20 cellular contexts compared by ENCODE assay signal in the genomic region with DNA sequence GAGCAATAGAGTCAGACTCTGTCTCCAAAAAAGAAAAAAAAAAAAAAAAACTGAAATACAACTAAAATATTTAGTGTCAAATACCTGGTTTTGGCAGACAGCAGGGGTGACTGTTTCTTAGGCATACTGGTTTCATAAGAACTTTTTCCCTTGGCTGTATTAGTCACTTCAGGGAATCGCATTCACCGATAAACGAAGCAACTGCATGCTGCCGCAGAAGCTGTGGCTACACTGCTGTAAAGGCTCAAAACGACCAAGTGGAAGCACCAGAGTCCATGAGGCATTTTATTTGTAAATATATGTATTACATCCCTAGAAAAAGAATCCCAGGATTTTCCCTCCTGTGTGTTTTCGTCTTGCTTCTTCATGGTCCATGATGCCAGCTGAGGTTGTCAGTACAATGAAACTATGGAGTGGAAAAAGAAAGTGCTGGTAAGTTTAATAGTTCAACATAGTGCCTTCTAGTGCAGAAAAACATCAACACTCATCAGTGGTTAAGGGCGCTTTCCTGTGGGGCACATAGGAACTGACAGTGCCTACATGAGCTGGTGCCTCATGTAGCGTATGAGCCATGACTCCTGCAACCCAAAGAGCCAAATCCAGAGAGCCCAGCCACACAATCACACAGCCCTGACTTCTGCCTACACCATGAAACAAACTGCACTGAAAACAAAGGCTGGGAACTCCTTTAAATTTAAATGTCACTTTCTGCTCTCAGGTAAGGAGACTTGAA. TPM values are rescaled to one million over a fixed set of nuclear protein-coding genes. Genes with fewer than 3 reads are reported as not detected.
DNase-seq lines count a peak whose midpoint lies in the region; ATAC-seq and TF ChIP-seq lines count a peak whose summit lies in the region.
"Had no signal": no experiment of that assay in that cellular context is flagged by ENCODE, and none has a peak within 500 bp of the region (broad histone marks: within the 10 kb centered on the region; RNA-seq: fewer than 3 reads in every experiment).

No MANE protein-coding gene starts in this region.

- H2BK12ac ChIP-seq in H9 (ENCODE audit: insufficient read length, low read depth, low read length) = no peak overlapping the region

- H3K4me1 ChIP-seq in H9 (ENCODE audit: insufficient read depth, low read length) (0 out of 2 replicates have a peak, but pooled peaks cover 5% of the 10 kb centered on the region), neutrophil (ENCODE audit: control insufficient read depth in 1 of 2, insufficient read depth in 1 of 2, low read depth in 1 of 2, low read length in 1 of 2) (peaks cover 24 to 40% of the 10 kb centered on the region in 2 experiments)

- no peak for TF ChIP-seq CTCF in H9 (conservative IDR thresholded peaks at IDR 0.05)
- TF ChIP-seq CTCF in neutrophil (IDR thresholded peaks at IDR 0.05) = no peak

- no peak overlapping the region for H3K56ac ChIP-seq in H9 (ENCODE audit: insufficient read length, low read depth, low read length)

- H3K79me1 ChIP-seq in H9 (ENCODE audit: insufficient read depth, low read depth, low read length, poor library complexity, severe bottlenecking) = peaks cover 12% of the 10 kb centered on the region

- H3K27ac Mint-ChIP-seq in activated CD4-positive, alpha-beta T cell treated with anti-CD3 and anti-CD28 coated beads for 36 hours = peak overlapping the region; percentile 67
- H3K27ac Mint-ChIP-seq in H9 = peak overlapping the region in 2 of 3 experiments; percentile 49 to 87; a peak in 2 of 7 replicates
- H3K27ac Mint-ChIP-seq in activated naive CD4-positive, alpha-beta T cell treated with anti-CD3 and anti-CD28 coated beads, Interleukin-2, amount 50 U/mL, for 72 hours = peak overlapping the region in 1 of 2 donors; percentile 73
- H3K27ac Mint-ChIP-seq: IgD-negative memory B cell had no signal

- CTCF ChIA-PET in activated CD4-positive, alpha-beta T cell treated with anti-CD3 and anti-CD28 coated beads for 36 hours (lab: Charles Lee) = interaction anchor here (0.7 to 1.3 kb wide), 2 partner anchors 18 to 187 kb away, joined by 3 to 4 read pairs; partner anchors contain the start of gene ARL6IP1

- H3K27ac ChIP-seq in H9 (ENCODE audit: insufficient read length, low read depth, low read length) (no peak overlapping the region), neutrophil (peak overlapping the region; percentile 62)
- H3K27ac ChIP-seq: C4-2B, transverse colon had no signal

- no peak overlapping the region for H3K4me2 ChIP-seq in H9 (ENCODE audit: insufficient read depth, insufficient read length, low read length)

- no peak overlapping the region for H4K8ac ChIP-seq in H9 (replicated peaks; ENCODE audit: insufficient read length, low read depth, low read length)

- no peak overlapping the region for H3K9ac ChIP-seq in H9 (ENCODE audit: extremely low read depth, insufficient read length, low read length)

- H3K9me3 Mint-ChIP-seq in activated CD4-positive, alpha-beta T cell treated with anti-CD3 and anti-CD28 coated beads for 36 hours (ENCODE audit: low read depth) = no peaks in the 10 kb centered on the region
- no peaks in the 10 kb centered on the region for H3K9me3 Mint-ChIP-seq in H9
- H3K9me3 Mint-ChIP-seq in activated naive CD4-positive, alpha-beta T cell treated with anti-CD3 and anti-CD28 coated beads, Interleukin-2, amount 50 U/mL, for 72 hours = no peaks in the 10 kb centered on the region
- H3K9me3 Mint-ChIP-seq: IgD-negative memory B cell had no signal

- peaks cover 47% of the 10 kb centered on the region for H3K4me1 Mint-ChIP-seq in activated CD4-positive, alpha-beta T cell treated with anti-CD3 and anti-CD28 coated beads for 36 hours
- H3K4me1 Mint-ChIP-seq in H9 = peaks cover 23 to 25% of the 10 kb centered on the region in 2 experiments

- no peak overlapping the region for H4K91ac ChIP-seq in H9 (ENCODE audit: insufficient read length, low read depth, low read length)

- H3K27me3 Mint-ChIP-seq in activated CD4-positive, alpha-beta T cell treated with anti-CD3 and anti-CD28 coated beads for 36 hours = no peaks in the 10 kb centered on the region
- H3K27me3 Mint-ChIP-seq in H9 (ENCODE audit: low read depth) = no peaks in the 10 kb centered on the region; the same call in 1 of the 2 replicates
- H3K27me3 Mint-ChIP-seq: IgD-negative memory B cell had no signal

- no peak overlapping the region for H2BK15ac ChIP-seq in H9 (ENCODE audit: low read depth, low read length)

- intact Hi-C loops in activated CD4-positive, alpha-beta T cell treated with anti-CD3 and anti-CD28 coated beads for 36 hours (cut with DNase I, micrococcal nuclease) = no loop called here

- H3K27me3 ChIP-seq in H9 (ENCODE audit: insufficient read depth, low read length) (no peaks in the 10 kb centered on the region), neutrophil (no peaks in the 10 kb centered on the region)
- H3K27me3 ChIP-seq: transverse colon had no signal

- H3K18ac ChIP-seq in H9 (ENCODE audit: insufficient read length, low read depth, low read length) = no peak overlapping the region

- H2AK5ac ChIP-seq in H9 (ENCODE audit: insufficient read length, low read length) = no peak overlapping the region

- no peak overlapping the region for H2BK20ac ChIP-seq in H9 (ENCODE audit: low read depth, low read length, poor library complexity, severe bottlenecking)

- no peaks in the 10 kb centered on the region for H3K9me3 ChIP-seq in H9 (ENCODE audit: control insufficient read depth, low read depth, low read length)
- no peaks in the 10 kb centered on the region for H3K9me3 ChIP-seq in neutrophil
- H3K9me3 ChIP-seq: transverse colon had no signal

- H3K23ac ChIP-seq in H9 (ENCODE audit: insufficient read length, low read depth, low read length) = no peak overlapping the region

- no peaks in the 10 kb centered on the region for H4K20me1 ChIP-seq in H9 (ENCODE audit: control insufficient read depth, insufficient read depth, insufficient read length)

- no peak overlapping the region for H3K4me3 Mint-ChIP-seq in activated CD4-positive, alpha-beta T cell treated with anti-CD3 and anti-CD28 coated beads for 36 hours
- H3K4me3 Mint-ChIP-seq in H9 = no peak overlapping the region
- H3K4me3 Mint-ChIP-seq: IgD-negative memory B cell had no signal

- no peak overlapping the region for H3T11ph ChIP-seq in H9 (ENCODE audit: low read length)

- no peak overlapping the region for H3K4ac ChIP-seq in H9 (ENCODE audit: low read depth, low read length)

- no peak overlapping the region for H4K5ac ChIP-seq in H9 (ENCODE audit: insufficient read length, low read depth, low read length)

- peaks cover 34% of the 10 kb centered on the region for H3K79me2 ChIP-seq in H9 (ENCODE audit: insufficient read depth, low read length)

- no peak overlapping the region for H3K4me3 ChIP-seq in neutrophil (ENCODE audit: low read depth in 1 of 2, low read length in 1 of 2)
- H3K4me3 ChIP-seq: transverse colon had no signal

- H2AFZ ChIP-seq in H9 (ENCODE audit: low read length) = no peak overlapping the region

- peaks cover 56% of the 10 kb centered on the region for H3K36me3 ChIP-seq in neutrophil

- no CpG with 5 or more reads among the region's 8 CpGs for WGBS in H9 (ENCODE audit: extremely low coverage, insufficient read length, low lambda C conversion rate)

- no peak overlapping the region for H3K14ac ChIP-seq in H9 (ENCODE audit: insufficient read depth, low read length)

- H3K23me2 ChIP-seq in H9 (ENCODE audit: insufficient read length, low read depth, low read length, poor library complexity, severe bottlenecking) = no peaks in the 10 kb centered on the region

- no peak overlapping the region for H2BK120ac ChIP-seq in H9 (ENCODE audit: low read depth, low read length, poor library complexity, severe bottlenecking)

- no peak overlapping the region for H2BK5ac ChIP-seq in H9 (ENCODE audit: insufficient read length, low read length)

- peaks cover 55% of the 10 kb centered on the region for H3K36me3 Mint-ChIP-seq in activated CD4-positive, alpha-beta T cell treated with anti-CD3 and anti-CD28 coated beads for 36 hours (ENCODE audit: low read depth)
- peaks cover 44 to 56% (median 52%) of the 10 kb centered on the region in 3 experiments for H3K36me3 Mint-ChIP-seq in H9 (ENCODE audit: insufficient read depth in 1 of 3, low read depth in 3 of 3)
- H3K36me3 Mint-ChIP-seq in activated naive CD4-positive, alpha-beta T cell treated with anti-CD3 and anti-CD28 coated beads, Interleukin-2, amount 50 U/mL, for 72 hours = peaks cover 31 to 44% of the 10 kb centered on the region in 2 donors

- peak; percentile 51 for DNase-seq in activated CD4-positive, alpha-beta T cell treated with anti-CD3 and anti-CD28 coated beads for 36 hours
- no peak for DNase-seq in activated CD4-positive, alpha-beta T cell treated with anti-CD3 and anti-CD28 coated beads, Interleukin-2, amount 50 U/mL, for 1 hour
- no peak for DNase-seq in H9
- DNase-seq in activated naive CD4-positive, alpha-beta T cell treated with anti-CD3 and anti-CD28 coated beads, Interleukin-2, amount 50 U/mL, for 72 hours (ENCODE audit: low spot score in 2 of 2) = no peak
- DNase-seq in H4 (ENCODE audit: low spot score) = no peak
- no peak for DNase-seq in ecto neural progenitor cell (ENCODE audit: low spot score)
- DNase-seq in stimulated activated CD8-positive, alpha-beta memory T cell treated with anti-CD3 and anti-CD28 coated beads, Interleukin-4, amount 100 ng/mL, for 48 hours = no peak
- DNase-seq: DMS79 treated with DMSO at 0.1 percent for 48 hours; effector CD8-positive, alpha-beta T cell; hypothalamus; NCI-H2029; NCI-H524; nucleus accumbens; right cardiac atrium; SHP77 treated with DMSO at 0.1 percent for 48 hours; stimulated activated CD4-positive, alpha-beta T cell treated with anti-CD3 and anti-CD28 coated beads, Interleukin-2, amount 100 ng/mL, for 48 hours; transverse colon had no signal

- POLR2A ChIA-PET in activated CD4-positive, alpha-beta T cell treated with anti-CD3 and anti-CD28 coated beads for 36 hours (lab: Charles Lee) = interaction anchor here (1.2 kb wide), 1 partner anchor 18 kb away, joined by 3 read pairs; no protein-coding TSS in a partner anchor

- ATAC-seq in activated CD4-positive, alpha-beta T cell treated with anti-CD3 and anti-CD28 coated beads for 36 hours = peak; percentile 54
- ATAC-seq in activated naive CD4-positive, alpha-beta T cell treated with anti-CD3 and anti-CD28 coated beads, Interleukin-2, amount 50 U/mL, for 72 hours = peak; percentile 15 to 17
- ATAC-seq: right cardiac atrium had no signal

RNA-seq across cellular contexts. Expression of gene RPS15A, which starts 7.3 kb away (rescaled TPM):
- total RNA-seq in activated CD4-positive, alpha-beta T cell treated with anti-CD3 and anti-CD28 coated beads for 36 hours = 1,000 to 10,000 TPM; 1,904 to 2,150 TPM
- total RNA-seq in H9 (2021) = 1,968 and 1,990 TPM in 2 replicates
- total RNA-seq in activated naive CD4-positive, alpha-beta T cell treated with anti-CD3 and anti-CD28 coated beads, Interleukin-2, amount 50 U/mL, for 72 hours = 1,000 to 10,000 TPM; 2,227 to 2,841 TPM
- 2,270 and 2,380 TPM in 2 replicates for total RNA-seq in H4 (2014; rRNA removed; shearing (Covaris generic))

RNA-seq across cellular contexts. Expression of gene ARL6IP1, which starts 18.5 kb away (rescaled TPM):
- total RNA-seq in activated CD4-positive, alpha-beta T cell treated with anti-CD3 and anti-CD28 coated beads for 36 hours = 100 to 1,000 TPM in 1 of 2 experiments, 10 to 100 TPM in 1; 92.0 to 102 TPM
- total RNA-seq in H9 (2021) = 197 and 205 TPM in 2 replicates
- total RNA-seq in activated naive CD4-positive, alpha-beta T cell treated with anti-CD3 and anti-CD28 coated beads, Interleukin-2, amount 50 U/mL, for 72 hours = 100 to 1,000 TPM; 116 to 164 TPM
- 291 and 353 TPM in 2 replicates for total RNA-seq in H4 (2014; rRNA removed; shearing (Covaris generic))
